8 cellular contexts compared by ENCODE assay signal in genomic region chr6:34526992-34527728, GRCh38. TPM values are rescaled to one million over a fixed set of nuclear protein-coding genes. Genes with fewer than 3 reads are reported as not detected.
A peak's percentile ranks its signal among the peaks of the same experiment; 100 is the strongest.
DNase-seq lines count a peak whose midpoint lies in the region; ATAC-seq and TF ChIP-seq lines count a peak whose summit lies in the region.

No MANE protein-coding gene starts in this region.

- H3K4me3 ChIP-seq in SK-N-MC: peak overlapping the region; percentile 76
- H3K4me3 ChIP-seq in testis: peak overlapping the region; percentile 37

- peaks cover 3% of the 10 kb centered on the region for H3K27me3 Mint-ChIP-seq in osteocyte (ENCODE audit: unreplicated experiment)

- peaks cover 6% of the 10 kb centered on the region for H3K4me1 ChIP-seq in testis

- H3K9me3 Mint-ChIP-seq in osteocyte (ENCODE audit: unreplicated experiment): no peaks in the 10 kb centered on the region

- ATAC-seq in HG02642 (IDR thresholded peaks at IDR 0.05; ENCODE audit: poor library complexity, unreplicated experiment): peak; percentile 83

- DNase-seq in GM04503 (ENCODE audit: low read depth) (peak; percentile 17), NCI-H1105 (lab: John Stamatoyannopoulos, UW) (peak; percentile 93), SK-N-MC (ENCODE audit: low read depth, low spot score) (no peak), head of caudate nucleus (peak; percentile 81 to 97 (median 94)), osteocyte (ENCODE audit: extremely low spot score, unreplicated experiment) (peak; percentile 96), testis (peak; percentile 98)
- peak; percentile 97 for DNase-seq in activated naive CD4-positive, alpha-beta T cell treated with anti-CD3 and anti-CD28 coated beads, Interleukin-2, amount 50 U/mL, for 16 hours

- H3K36me3 ChIP-seq in SK-N-MC (ENCODE audit: insufficient read depth, low read length): no peaks in the 10 kb centered on the region
- no peaks in the 10 kb centered on the region for H3K36me3 ChIP-seq in testis (ENCODE audit: low read depth, missing control alignments)

- no peak for TF ChIP-seq POLR2A in testis (IDR thresholded peaks at IDR 0.05)

- no peaks in the 10 kb centered on the region for H3K9me3 ChIP-seq in SK-N-MC (ENCODE audit: low read depth, low read length)
- no peaks in the 10 kb centered on the region for H3K9me3 ChIP-seq in testis

- 4 to 5% methylated on average over 32 to 50 of the region's 53 CpGs for WGBS in testis, 2 donors

- intact Hi-C loops in head of caudate nucleus (cut with DNase I): no loop called here
- intact Hi-C loops in testis (cut with DNase I; ENCODE audit: low total_unique reads): no loop called here

- no peaks in the 10 kb centered on the region for H3K27me3 ChIP-seq in testis

- H3K27ac ChIP-seq in SK-N-MC (peak overlapping the region; percentile 50), testis (peak overlapping the region in 1 of 2 donors; percentile 72)

- peak overlapping the region; percentile 39 for H3K9ac ChIP-seq in SK-N-MC (ENCODE audit: insufficient read length)

- H3K4me3 Mint-ChIP-seq in osteocyte (ENCODE audit: unreplicated experiment): peak overlapping the region; percentile 51

- no peaks in the 10 kb centered on the region for H3K36me3 Mint-ChIP-seq in osteocyte (ENCODE audit: unreplicated experiment)

- peak; percentile 85 for TF ChIP-seq CTCF in osteocyte (IDR thresholded peaks at IDR 0.05)
- peak; percentile 57 to 80 (median 75) for TF ChIP-seq CTCF in testis (IDR thresholded peaks at IDR 0.05)

- no peak overlapping the region for H3K27ac Mint-ChIP-seq in osteocyte (ENCODE audit: unreplicated experiment)

- H3K4me1 Mint-ChIP-seq in osteocyte (ENCODE audit: unreplicated experiment): peaks cover 6% of the 10 kb centered on the region

RNA-seq across cellular contexts. Expression of gene SPDEF, which starts 29.0 kb away (rescaled TPM):
- total RNA-seq in osteocyte (not detected in 2 replicates), testis (under 1 TPM; 0.47 to 0.62 TPM)
- polyA plus RNA-seq in testis (ENCODE audit: insufficient read depth, low read depth, low replicate concordance): 0.33 TPM
